In the genomic region with DNA sequence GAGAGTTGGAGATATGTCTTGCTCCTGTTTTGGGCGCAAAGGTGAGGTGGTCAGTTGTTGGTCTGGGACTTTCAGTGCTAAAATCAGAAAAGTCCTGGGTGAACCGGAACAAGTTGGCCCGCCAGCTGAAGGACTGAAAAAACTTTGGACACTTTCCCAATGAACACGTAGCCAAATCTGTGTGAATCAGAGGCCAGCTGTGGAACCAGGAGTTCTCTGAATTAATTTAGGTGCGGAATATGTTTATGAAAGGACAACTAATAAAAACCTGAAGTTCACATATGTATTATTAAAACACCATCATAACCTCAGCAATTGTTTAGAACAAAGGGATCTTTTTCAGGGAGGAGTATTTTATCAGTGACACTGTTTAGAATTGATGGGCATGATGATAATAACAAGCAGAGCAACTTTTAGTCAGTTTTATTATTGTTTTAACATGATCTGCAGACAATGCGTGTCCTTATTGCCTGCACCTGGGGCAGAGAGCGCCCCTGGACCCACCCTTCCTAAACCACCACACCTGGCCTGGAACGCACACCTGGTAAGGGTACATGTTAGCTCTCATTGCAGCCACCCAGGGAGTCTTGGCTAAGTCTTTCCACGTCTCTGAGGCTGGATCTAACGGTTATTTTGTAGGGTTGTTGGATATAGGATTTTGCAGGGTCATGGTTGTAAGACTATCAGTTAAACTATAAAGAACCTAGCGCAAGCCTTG, we compare ENCODE assay signal across 15 cellular contexts. TPM values are rescaled to one million over a fixed set of nuclear protein-coding genes. Genes with fewer than 3 reads are reported as not detected.
DNase-seq lines count a peak whose midpoint lies in the region; ATAC-seq and TF ChIP-seq lines count a peak whose summit lies in the region.
"Had no signal": no experiment of that assay in that cellular context is flagged by ENCODE, and none has a peak within 500 bp of the region (broad histone marks: within the 10 kb centered on the region; RNA-seq: fewer than 3 reads in every experiment).

No MANE protein-coding gene starts in this region.

- DNase-seq in AG20443 (ENCODE audit: low spot score), result peak; percentile 60
- peak; percentile 23 for DNase-seq in NCI-H1694 (lab: John Stamatoyannopoulos, UW)
- DNase-seq in epithelial cell of esophagus (ENCODE audit: low read depth), result peak; percentile 55
- DNase-seq in osteoblast (ENCODE audit: insufficient read length, low spot score, missing footprints), result peak; percentile 89
- no peak for DNase-seq in stimulated activated CD8-positive, alpha-beta memory T cell treated with anti-CD3 and anti-CD28 coated beads, Interleukin-4, amount 100 ng/mL, for 48 hours
- no peak for DNase-seq in chondrocyte (ENCODE audit: low spot score)
- DNase-seq: activated naive CD4-positive, alpha-beta T cell treated with anti-CD3 and anti-CD28 coated beads, Interleukin-2, amount 10 ng/mL, durations not matched to agents 7 days and 5 days; CD4-positive, CD25-positive, alpha-beta regulatory T cell; cortex of kidney; foreskin melanocyte; NCI-H2107; stimulated activated CD4-positive, alpha-beta T cell treated with anti-CD3 and anti-CD28 coated beads, Interleukin-4, amount 100 ng/mL, for 4 hours; stimulated activated naive CD4-positive, alpha-beta T cell treated with Interleukin-2 at 50 U/mL for 16 hours had no signal

- H3K27me3 Mint-ChIP-seq in chondrocyte (ENCODE audit: low read depth), result peaks cover 9% of the 10 kb centered on the region
- H3K27me3 Mint-ChIP-seq in stimulated activated memory B cell treated with anti-CD40 and anti-IgM and Interleukin-4, amounts not matched to agents 10 μg/mL and 1 μg/mL and 100 μg/mL, for 72 hours, result peaks cover 6% of the 10 kb centered on the region

- H3K27me3 ChIP-seq in osteoblast (ENCODE audit: insufficient read depth, low read length), result peaks cover 23% of the 10 kb centered on the region

- ATAC-seq in GM19023 (IDR thresholded peaks at IDR 0.05; ENCODE audit: unreplicated experiment), result no peak
- ATAC-seq in stimulated activated memory B cell treated with anti-CD40 and anti-IgM and Interleukin-4, amounts not matched to agents 10 μg/mL and 1 μg/mL and 100 μg/mL, for 72 hours, result no peak

- no peaks in the 10 kb centered on the region for H4K20me1 ChIP-seq in osteoblast (ENCODE audit: insufficient read depth, low read length)

- no peak overlapping the region for H3K4me3 Mint-ChIP-seq in chondrocyte (ENCODE audit: unreplicated experiment)
- no peak overlapping the region for H3K4me3 Mint-ChIP-seq in stimulated activated memory B cell treated with anti-CD40 and anti-IgM and Interleukin-4, amounts not matched to agents 10 μg/mL and 1 μg/mL and 100 μg/mL, for 72 hours
- H3K4me3 Mint-ChIP-seq: activated naive CD4-positive, alpha-beta T cell treated with anti-CD3 and anti-CD28 coated beads, Interleukin-2, amount 10 ng/mL, durations not matched to agents 7 days and 5 days; CD4-positive, CD25-positive, alpha-beta regulatory T cell had no signal

- H3K27ac Mint-ChIP-seq in chondrocyte (ENCODE audit: unreplicated experiment), result no peak overlapping the region
- H3K27ac Mint-ChIP-seq in stimulated activated memory B cell treated with anti-CD40 and anti-IgM and Interleukin-4, amounts not matched to agents 10 μg/mL and 1 μg/mL and 100 μg/mL, for 72 hours, result no peak overlapping the region
- H3K27ac Mint-ChIP-seq: activated naive CD4-positive, alpha-beta T cell treated with anti-CD3 and anti-CD28 coated beads, Interleukin-2, amount 10 ng/mL, durations not matched to agents 7 days and 5 days; CD4-positive, CD25-positive, alpha-beta regulatory T cell had no signal

- TF ChIP-seq CTCF in epithelial cell of esophagus (IDR thresholded peaks at IDR 0.05; ENCODE audit: insufficient read depth, low read depth, low read length, missing control alignments), result no peak
- no peak for TF ChIP-seq CTCF in osteoblast (IDR thresholded peaks at IDR 0.05; ENCODE audit: extremely low read depth, low read depth, low read length)
- no peak for TF ChIP-seq CTCF in chondrocyte (IDR thresholded peaks at IDR 0.05)

- H3K4me1 Mint-ChIP-seq in chondrocyte (ENCODE audit: low read depth), result peaks cover 28% of the 10 kb centered on the region
- no peaks in the 10 kb centered on the region for H3K4me1 Mint-ChIP-seq in stimulated activated memory B cell treated with anti-CD40 and anti-IgM and Interleukin-4, amounts not matched to agents 10 μg/mL and 1 μg/mL and 100 μg/mL, for 72 hours

- peaks cover 10% of the 10 kb centered on the region for H3K4me1 ChIP-seq in osteoblast (ENCODE audit: insufficient read depth, low read length)

- H3K9me3 ChIP-seq in osteoblast (ENCODE audit: low read depth, low read length), result no peaks in the 10 kb centered on the region

- no peaks in the 10 kb centered on the region for H3K36me3 Mint-ChIP-seq in chondrocyte (ENCODE audit: low read depth)
- H3K36me3 Mint-ChIP-seq in stimulated activated memory B cell treated with anti-CD40 and anti-IgM and Interleukin-4, amounts not matched to agents 10 μg/mL and 1 μg/mL and 100 μg/mL, for 72 hours, result no peaks in the 10 kb centered on the region
- H3K36me3 Mint-ChIP-seq: activated naive CD4-positive, alpha-beta T cell treated with anti-CD3 and anti-CD28 coated beads, Interleukin-2, amount 10 ng/mL, durations not matched to agents 7 days and 5 days; CD4-positive, CD25-positive, alpha-beta regulatory T cell had no signal

- H3K79me2 ChIP-seq in osteoblast (ENCODE audit: insufficient read depth, low read length), result no peaks in the 10 kb centered on the region

- peak overlapping the region; percentile 5 for H3K4me2 ChIP-seq in osteoblast (ENCODE audit: insufficient read depth, low read length)

- H3K36me3 ChIP-seq in osteoblast (ENCODE audit: insufficient read depth, low read length), result no peaks in the 10 kb centered on the region

- no peak overlapping the region for H3K4me3 ChIP-seq in epithelial cell of esophagus (ENCODE audit: low read length)
- H3K4me3 ChIP-seq in osteoblast (ENCODE audit: insufficient read depth, low read length), result no peak overlapping the region

- H3K9me3 Mint-ChIP-seq in chondrocyte (ENCODE audit: low read depth), result no peaks in the 10 kb centered on the region
- no peaks in the 10 kb centered on the region for H3K9me3 Mint-ChIP-seq in stimulated activated memory B cell treated with anti-CD40 and anti-IgM and Interleukin-4, amounts not matched to agents 10 μg/mL and 1 μg/mL and 100 μg/mL, for 72 hours
- H3K9me3 Mint-ChIP-seq: activated naive CD4-positive, alpha-beta T cell treated with anti-CD3 and anti-CD28 coated beads, Interleukin-2, amount 10 ng/mL, durations not matched to agents 7 days and 5 days had no signal

- no peak overlapping the region for H3K27ac ChIP-seq in osteoblast (ENCODE audit: low read depth, low read length)

- peak overlapping the region; percentile 53 for H2AFZ ChIP-seq in osteoblast (ENCODE audit: low read length)

RNA-seq across cellular contexts. Expression of gene ODC1, which starts 9.9 kb away (rescaled TPM):
- total RNA-seq in osteoblast (106 and 109 TPM in 2 replicates), chondrocyte (44.4 to 65.3 TPM (median 61.6 TPM) in 3 replicates)

Comparison
In these comparisons a context has a peak if more than half of its experiments do, and no peak if none do; other contexts are left out.
1. DNase-seq: peak in AG20443 (single experiment), NCI-H1694 (single experiment), epithelial cell of esophagus (single experiment) and osteoblast (single experiment); none in stimulated activated CD8-positive, alpha-beta memory T cell treated with anti-CD3 and anti-CD28 coated beads, Interleukin-4, amount 100 ng/mL, for 48 hours (single experiment) and chondrocyte (single experiment).